In the genomic region with DNA sequence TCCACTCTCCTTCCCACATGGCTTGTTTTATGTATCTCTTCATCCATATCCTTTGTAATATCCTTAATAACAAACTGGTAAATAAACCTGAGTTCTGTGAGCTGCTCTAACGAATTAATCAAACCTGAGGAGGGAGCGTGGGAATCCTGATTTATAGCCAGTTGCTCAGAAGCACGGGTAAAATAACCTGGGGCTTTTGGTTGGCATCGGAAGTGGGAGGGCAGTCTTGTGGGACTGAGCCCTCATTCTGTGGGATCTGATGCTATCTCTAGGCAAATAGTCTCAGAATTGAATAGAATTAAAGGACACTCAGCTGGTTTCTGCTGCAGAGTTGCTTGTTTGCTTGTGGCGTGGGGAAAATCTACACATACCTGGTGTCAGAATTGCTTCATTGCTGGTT, we compare ENCODE assay signal across 26 cellular contexts.
"Had no signal": no experiment of that assay in that cellular context is flagged by ENCODE, and none has a peak within 500 bp of the region (broad histone marks: within the 10 kb centered on the region; RNA-seq: fewer than 3 reads in every experiment).

No MANE protein-coding gene starts in this region.

- H3K4me1 ChIP-seq: adrenal gland had no signal

- H3K9me3 ChIP-seq: adrenal gland had no signal

- ATAC-seq: activated CD4-positive, CD25-positive, alpha-beta regulatory T cell treated with anti-CD3 and anti-CD28 coated beads, Interleukin-2, amount 50 U/mL, for 24 hours; activated CD8-positive, alpha-beta T cell treated with anti-CD3 and anti-CD28 coated beads, Interleukin-2, amount 10 ng/mL, durations not matched to agents 7 days and 5 days; K562; Panc1; Right ventricle myocardium inferior had no signal

- FAIRE-seq: K562 had no signal

- H3K4me3 ChIP-seq: adrenal gland, K562, SK-N-MC had no signal

- H3K4me3 Mint-ChIP-seq: activated CD8-positive, alpha-beta T cell treated with anti-CD3 and anti-CD28 coated beads, Interleukin-2, amount 10 ng/mL, durations not matched to agents 7 days and 5 days; activated naive CD8-positive, alpha-beta T cell treated with anti-CD3 and anti-CD28 coated beads, Interleukin-2, amount 10 ng/mL, durations not matched to agents 7 days and 5 days had no signal

- H3K27ac ChIP-seq: adrenal gland, SK-N-MC had no signal

- H3K36me3 ChIP-seq: adrenal gland had no signal

- H3K9me3 Mint-ChIP-seq: activated naive CD8-positive, alpha-beta T cell treated with anti-CD3 and anti-CD28 coated beads, Interleukin-2, amount 10 ng/mL, durations not matched to agents 7 days and 5 days had no signal

- H3K27ac Mint-ChIP-seq: activated CD8-positive, alpha-beta T cell treated with anti-CD3 and anti-CD28 coated beads, Interleukin-2, amount 10 ng/mL, durations not matched to agents 7 days and 5 days; activated naive CD8-positive, alpha-beta T cell treated with anti-CD3 and anti-CD28 coated beads, Interleukin-2, amount 10 ng/mL, durations not matched to agents 7 days and 5 days had no signal

- H3K27me3 Mint-ChIP-seq: activated naive CD8-positive, alpha-beta T cell treated with anti-CD3 and anti-CD28 coated beads, Interleukin-2, amount 10 ng/mL, durations not matched to agents 7 days and 5 days had no signal

- H3K27me3 ChIP-seq: adrenal gland had no signal

- DNase-seq: activated CD4-positive, alpha-beta T cell treated with anti-CD3 and anti-CD28 coated beads for 4 hours; activated CD8-positive, alpha-beta memory T cell treated with anti-CD3 and anti-CD28 coated beads, Interleukin-2, amount 50 U/mL, for 48 hours; activated CD8-positive, alpha-beta T cell treated with anti-CD3 and anti-CD28 coated beads, Interleukin-2, amount 10 ng/mL, durations not matched to agents 7 days and 5 days; activated effector memory CD4-positive, alpha-beta T cell treated with Interleukin-2 at 50 U/mL for 16 hours; activated naive CD4-positive, alpha-beta T cell; activated naive CD8-positive, alpha-beta T cell treated with anti-CD3 and anti-CD28 coated beads, Interleukin-2, amount 10 ng/mL, durations not matched to agents 7 days and 5 days; activated T-cell treated with anti-CD3 and anti-CD28 coated beads, Interleukin-2, amount 50 U/mL, for 1 hour; adrenal gland; anterior cingulate cortex; caudate nucleus; Karpas-422; NCI-H1092; NCI-H1417; NCI-H1930; NCI-H2107; NCI-H2171 treated with DMSO at 0.1 percent for 48 hours; NCI-H226; NCI-H69; NK-92 treated with Interleukin-12 subunit alpha and Interleukin-12 subunit beta, amount 100 ng/mL, for 24 hours; OCI-M1; RPMI8226 had no signal

- H3K36me3 Mint-ChIP-seq: activated naive CD8-positive, alpha-beta T cell treated with anti-CD3 and anti-CD28 coated beads, Interleukin-2, amount 10 ng/mL, durations not matched to agents 7 days and 5 days had no signal
